ENCODE assay signal across 8 cellular contexts in genomic region chr5:176833286-176833685, GRCh38. TPM values are rescaled to one million over a fixed set of nuclear protein-coding genes. Genes with fewer than 3 reads are reported as not detected.
"Had no signal": no experiment of that assay in that cellular context is flagged by ENCODE, and none has a peak within 500 bp of the region (broad histone marks: within the 10 kb centered on the region; RNA-seq: fewer than 3 reads in every experiment).

No MANE protein-coding gene starts in this region.

- H3K9ac ChIP-seq: KMS-11 had no signal

- H3K27ac ChIP-seq: HL-60, KMS-11 had no signal

- DNase-seq: IMR-90, KBM-7, KG1 had no signal

- ATAC-seq: HepG2, K562 had no signal

- H3K4me2 ChIP-seq: KMS-11 had no signal

- H3K4me3 ChIP-seq: K562 had no signal

RNA-seq across cellular contexts. Expression of gene UNC5A, which starts 22.9 kb away (rescaled TPM):
- polyA plus RNA-seq: HepG2, IgD-negative memory B cell, IMR-90, K562 had no signal
